In genomic region chr2:31219131-31219969, GRCh38 we compare ENCODE assay signal across 8 cellular contexts. TPM values are rescaled to one million over a fixed set of nuclear protein-coding genes. Genes with fewer than 3 reads are reported as not detected.
DNase-seq lines count a peak whose midpoint lies in the region; ATAC-seq and TF ChIP-seq lines count a peak whose summit lies in the region.

No MANE protein-coding gene starts in this region.

- no peak overlapping the region for H3K4me3 Mint-ChIP-seq in GM23338

- no peak overlapping the region for H2AFZ ChIP-seq in GM23338

- no peak overlapping the region for H3K4ac ChIP-seq in mesendoderm (ENCODE audit: low read depth, low read length)

- H3K9me3 Mint-ChIP-seq in GM23338, result no peaks in the 10 kb centered on the region; the same call in 2 of the 3 replicates

- no peak overlapping the region for H2BK5ac ChIP-seq in mesendoderm (ENCODE audit: low read length)

- no peaks in the 10 kb centered on the region for H3K36me3 Mint-ChIP-seq in GM23338 (ENCODE audit: low read depth)

- H3K23ac ChIP-seq in mesendoderm (ENCODE audit: low read length), result no peak overlapping the region

- no peaks in the 10 kb centered on the region for H3K36me3 ChIP-seq in GM23338 (ENCODE audit: insufficient read depth)
- no peaks in the 10 kb centered on the region for H3K36me3 ChIP-seq in mesendoderm (ENCODE audit: control insufficient read depth, insufficient read depth, low read length)

- DNase-seq in medulla oblongata (ENCODE audit: extremely low spot score) (peak; percentile 26), NCI-H2107 (lab: John Stamatoyannopoulos, UW) (no peak), NCI-H774 (lab: John Stamatoyannopoulos, UW) (no peak), GM23338 (ENCODE audit: low spot score) (no peak), mesendoderm (no peak)

- no peak overlapping the region for H2BK120ac ChIP-seq in mesendoderm (ENCODE audit: low read depth, low read length)

- H3K79me2 ChIP-seq in GM23338 (replicated peaks; ENCODE audit: insufficient read depth) (no peaks in the 10 kb centered on the region), mesendoderm (ENCODE audit: control insufficient read depth, insufficient read depth, low read length) (no peaks in the 10 kb centered on the region)

- H3K27me3 Mint-ChIP-seq in GM23338 (ENCODE audit: insufficient read depth, low read depth, poor library complexity), result peaks cover 4% of the 10 kb centered on the region

- no peaks in the 10 kb centered on the region for H3K27me3 ChIP-seq in GM23338 (ENCODE audit: insufficient read depth)
- H3K27me3 ChIP-seq in mesendoderm (ENCODE audit: insufficient read depth, low read length, poor library complexity), result no peaks in the 10 kb centered on the region

- H3K4me1 Mint-ChIP-seq in GM23338, result peaks cover 4% of the 10 kb centered on the region

- no peak overlapping the region for H4K8ac ChIP-seq in mesendoderm (ENCODE audit: low read depth, low read length)

- no peak overlapping the region for H3K56ac ChIP-seq in mesendoderm (ENCODE audit: low read length)

- peak; percentile 79 for ATAC-seq in GM18511 (IDR thresholded peaks at IDR 0.05; ENCODE audit: unreplicated experiment)
- ATAC-seq in GM21717 (IDR thresholded peaks at IDR 0.05; ENCODE audit: unreplicated experiment), result peak; percentile 74
- ATAC-seq in HG03571 (IDR thresholded peaks at IDR 0.05; ENCODE audit: unreplicated experiment), result peak; percentile 63
- no peak for ATAC-seq in GM23338

- no peaks in the 10 kb centered on the region for H4K20me1 ChIP-seq in GM23338 (replicated peaks; ENCODE audit: insufficient read depth)

- H3K79me1 ChIP-seq in mesendoderm (ENCODE audit: low read length), result no peaks in the 10 kb centered on the region

- no peak overlapping the region for H3K9ac ChIP-seq in mesendoderm (ENCODE audit: low read length)

- H3K4me1 ChIP-seq in GM23338 (ENCODE audit: insufficient read depth), result no peaks in the 10 kb centered on the region
- peaks cover 3% of the 10 kb centered on the region for H3K4me1 ChIP-seq in mesendoderm (ENCODE audit: control insufficient read depth, low read depth, low read length)

- no peak overlapping the region for H3K18ac ChIP-seq in mesendoderm (ENCODE audit: low read length)

- WGBS in mesendoderm (ENCODE audit: extremely low coverage, insufficient coverage, low lambda C conversion rate), result no CpG with 5 or more reads among the region's 11 CpGs

- TF ChIP-seq CTCF in GM23338 (conservative IDR thresholded peaks at IDR 0.05; ENCODE audit: low read depth in 2 of 2), result no peak

- H3K27ac ChIP-seq in GM23338 (ENCODE audit: low read depth), result no peak overlapping the region
- H3K27ac ChIP-seq in mesendoderm (ENCODE audit: low read depth, low read length), result no peak overlapping the region

- H4K5ac ChIP-seq in mesendoderm (ENCODE audit: low read length), result no peak overlapping the region

- H3K4me2 ChIP-seq in GM23338, result no peak overlapping the region
- no peak overlapping the region for H3K4me2 ChIP-seq in mesendoderm (ENCODE audit: low read length)

- no peaks in the 10 kb centered on the region for H3K9me2 ChIP-seq in GM23338 (ENCODE audit: insufficient read depth)

- no peak overlapping the region for H3K4me3 ChIP-seq in GM23338
- H3K4me3 ChIP-seq in mesendoderm (ENCODE audit: low read length), result no peak overlapping the region

- no peaks in the 10 kb centered on the region for H3F3A ChIP-seq in GM23338 (replicated peaks; ENCODE audit: low read depth)

- no peak overlapping the region for H2BK15ac ChIP-seq in mesendoderm (replicated peaks; ENCODE audit: low read depth)

- no peak overlapping the region for H3K27ac Mint-ChIP-seq in GM23338

- H2AK5ac ChIP-seq in mesendoderm (ENCODE audit: low read length), result no peak overlapping the region

TF ChIP-seq in GM23338, 12 proteins besides CTCF, POLR2A, EP300 and RAD21 (continues in another document):
- TF ChIP-seq POLR2AphosphoS5 (IDR thresholded peaks at IDR 0.05; ENCODE audit: low read depth) (no peak), ZNF331 (CRISPR knock-in tag; IDR thresholded peaks at IDR 0.05; ENCODE audit: low read depth) (no peak)
- TF ChIP-seq, protein P1, sequence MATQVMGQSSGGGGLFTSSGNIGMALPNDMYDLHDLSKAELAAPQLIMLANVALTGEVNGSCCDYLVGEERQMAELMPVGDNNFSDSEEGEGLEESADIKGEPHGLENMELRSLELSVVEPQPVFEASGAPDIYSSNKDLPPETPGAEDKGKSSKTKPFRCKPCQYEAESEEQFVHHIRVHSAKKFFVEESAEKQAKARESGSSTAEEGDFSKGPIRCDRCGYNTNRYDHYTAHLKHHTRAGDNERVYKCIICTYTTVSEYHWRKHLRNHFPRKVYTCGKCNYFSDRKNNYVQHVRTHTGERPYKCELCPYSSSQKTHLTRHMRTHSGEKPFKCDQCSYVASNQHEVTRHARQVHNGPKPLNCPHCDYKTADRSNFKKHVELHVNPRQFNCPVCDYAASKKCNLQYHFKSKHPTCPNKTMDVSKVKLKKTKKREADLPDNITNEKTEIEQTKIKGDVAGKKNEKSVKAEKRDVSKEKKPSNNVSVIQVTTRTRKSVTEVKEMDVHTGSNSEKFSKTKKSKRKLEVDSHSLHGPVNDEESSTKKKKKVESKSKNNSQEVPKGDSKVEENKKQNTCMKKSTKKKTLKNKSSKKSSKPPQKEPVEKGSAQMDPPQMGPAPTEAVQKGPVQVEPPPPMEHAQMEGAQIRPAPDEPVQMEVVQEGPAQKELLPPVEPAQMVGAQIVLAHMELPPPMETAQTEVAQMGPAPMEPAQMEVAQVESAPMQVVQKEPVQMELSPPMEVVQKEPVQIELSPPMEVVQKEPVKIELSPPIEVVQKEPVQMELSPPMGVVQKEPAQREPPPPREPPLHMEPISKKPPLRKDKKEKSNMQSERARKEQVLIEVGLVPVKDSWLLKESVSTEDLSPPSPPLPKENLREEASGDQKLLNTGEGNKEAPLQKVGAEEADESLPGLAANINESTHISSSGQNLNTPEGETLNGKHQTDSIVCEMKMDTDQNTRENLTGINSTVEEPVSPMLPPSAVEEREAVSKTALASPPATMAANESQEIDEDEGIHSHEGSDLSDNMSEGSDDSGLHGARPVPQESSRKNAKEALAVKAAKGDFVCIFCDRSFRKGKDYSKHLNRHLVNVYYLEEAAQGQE (IDR thresholded peaks at IDR 0.05; ENCODE audit: unreplicated experiment), result no peak

RNA-seq across cellular contexts. Expression of gene CAPN14, which starts 2.0 kb away (rescaled TPM):
- total RNA-seq in GM23338 (2014; rRNA removed; shearing (Covaris generic)), result 0.54 TPM in 1 of 2 replicates, not detected in the other
- 0.15 TPM in 1 of 2 replicates, not detected in the other for polyA plus RNA-seq in GM23338 (2016; fragmentation: Nextera tagmentation; extraction: Ambion mirVana)
- 0.10 TPM for polyA plus RNA-seq in mesendoderm (2013, experiment 1 of 2)
- polyA plus RNA-seq in mesendoderm (2013, experiment 2 of 2), result 0.07 TPM

RNA-seq across cellular contexts. Expression of gene EHD3, which starts 14.6 kb away (rescaled TPM):
- 11.9 and 12.6 TPM in 2 replicates for total RNA-seq in GM23338 (2014; rRNA removed; shearing (Covaris generic))
- 2.8 and 3.3 TPM in 2 replicates for polyA plus RNA-seq in GM23338 (2016; fragmentation: Nextera tagmentation; extraction: Ambion mirVana)
- polyA plus RNA-seq in mesendoderm (2013, experiment 1 of 2), result 8.2 TPM
- 8.7 TPM for polyA plus RNA-seq in mesendoderm (2013, experiment 2 of 2)
